In genomic region chr3:189307963-189308362, GRCh38 we compare ENCODE assay signal across 13 cellular contexts.
A peak's percentile ranks its signal among the peaks of the same experiment; 100 is the strongest.
DNase-seq lines count a peak whose midpoint lies in the region; ATAC-seq and TF ChIP-seq lines count a peak whose summit lies in the region.
"Had no signal": no experiment of that assay in that cellular context is flagged by ENCODE, and none has a peak within 500 bp of the region (broad histone marks: within the 10 kb centered on the region; RNA-seq: fewer than 3 reads in every experiment).

No MANE protein-coding gene starts in this region.

- no peak for DNase-seq in activated T-helper 2 cell treated with anti-CD3 and anti-CD28 coated beads, Interferon-gamma antibody, Interleukin-2, Interleukin-4, amounts not matched to agents 10 μg/mL and 5 μg/mL and 100 μg/mL, durations not matched to agents 14 hours and 24 hours and 36 hours (ENCODE audit: low spot score)
- DNase-seq in NCI-H748 (lab: John Stamatoyannopoulos, UW; ENCODE audit: unreplicated experiment) (no peak), ureter (ENCODE audit: low spot score) (no peak), kidney tubule cell (ENCODE audit: low spot score) (no peak)
- no peak for DNase-seq in stimulated activated naive CD4-positive, alpha-beta T cell (lab: John Stamatoyannopoulos, UW)
- DNase-seq: CD8-positive, alpha-beta memory T cell; central memory CD4-positive, alpha-beta T cell; erythroblast; stimulated activated CD4-positive, alpha-beta T cell treated with anti-CD3 and anti-CD28 coated beads, Interleukin-2, amount 100 ng/mL, for 48 hours; substantia nigra had no signal

- H3K27ac Mint-ChIP-seq in activated T-helper 2 cell treated with anti-CD3 and anti-CD28 coated beads, Interferon-gamma antibody, Interleukin-2, Interleukin-4, amounts not matched to agents 10 μg/mL and 5 μg/mL and 100 μg/mL, durations not matched to agents 14 hours and 24 hours and 36 hours = peak overlapping the region; percentile 98
- H3K27ac Mint-ChIP-seq: CD8-positive, alpha-beta memory T cell had no signal

- peaks cover 64% of the 10 kb centered on the region for H3K4me1 Mint-ChIP-seq in activated T-helper 2 cell treated with anti-CD3 and anti-CD28 coated beads, Interferon-gamma antibody, Interleukin-2, Interleukin-4, amounts not matched to agents 10 μg/mL and 5 μg/mL and 100 μg/mL, durations not matched to agents 14 hours and 24 hours and 36 hours (ENCODE audit: low read depth)

- ATAC-seq in GM18498 (IDR thresholded peaks at IDR 0.05; ENCODE audit: unreplicated experiment) (peak; percentile 56), HG03039 (IDR thresholded peaks at IDR 0.05; ENCODE audit: unreplicated experiment) (peak; percentile 45)

- peak overlapping the region; percentile 93 for H3K4me3 Mint-ChIP-seq in activated T-helper 2 cell treated with anti-CD3 and anti-CD28 coated beads, Interferon-gamma antibody, Interleukin-2, Interleukin-4, amounts not matched to agents 10 μg/mL and 5 μg/mL and 100 μg/mL, durations not matched to agents 14 hours and 24 hours and 36 hours (ENCODE audit: low read depth)
- H3K4me3 Mint-ChIP-seq: CD8-positive, alpha-beta memory T cell had no signal

- H3K27me3 Mint-ChIP-seq in activated T-helper 2 cell treated with anti-CD3 and anti-CD28 coated beads, Interferon-gamma antibody, Interleukin-2, Interleukin-4, amounts not matched to agents 10 μg/mL and 5 μg/mL and 100 μg/mL, durations not matched to agents 14 hours and 24 hours and 36 hours (ENCODE audit: low read depth) = no peaks in the 10 kb centered on the region
- H3K27me3 Mint-ChIP-seq: CD8-positive, alpha-beta memory T cell had no signal

- H3K36me3 Mint-ChIP-seq in activated T-helper 2 cell treated with anti-CD3 and anti-CD28 coated beads, Interferon-gamma antibody, Interleukin-2, Interleukin-4, amounts not matched to agents 10 μg/mL and 5 μg/mL and 100 μg/mL, durations not matched to agents 14 hours and 24 hours and 36 hours (ENCODE audit: low read depth) = peaks cover 51% of the 10 kb centered on the region

- intact Hi-C loops in activated T-helper 2 cell treated with anti-CD3 and anti-CD28 coated beads, Interferon-gamma antibody, Interleukin-2, Interleukin-4, amounts not matched to agents 10 μg/mL and 5 μg/mL and 100 μg/mL, durations not matched to agents 14 hours and 24 hours and 36 hours (cut with micrococcal nuclease) = loop anchor here (1.0 to 10.0 kb wide), 15 partner anchors 10 to 1566 kb away; no protein-coding TSS in a partner anchor

- TF ChIP-seq POLR2A in GM19099 (IDR thresholded peaks at IDR 0.05; ENCODE audit: extremely low read depth, insufficient read length, low read depth) = peak; percentile 18

- no peaks in the 10 kb centered on the region for H3K9me3 Mint-ChIP-seq in activated T-helper 2 cell treated with anti-CD3 and anti-CD28 coated beads, Interferon-gamma antibody, Interleukin-2, Interleukin-4, amounts not matched to agents 10 μg/mL and 5 μg/mL and 100 μg/mL, durations not matched to agents 14 hours and 24 hours and 36 hours
- H3K9me3 Mint-ChIP-seq: CD8-positive, alpha-beta memory T cell had no signal
